Comparison of ENCODE assay signal across 14 cellular contexts in genomic region chr5:153974813-153975163, GRCh38.
DNase-seq lines count a peak whose midpoint lies in the region; ATAC-seq and TF ChIP-seq lines count a peak whose summit lies in the region.
"Had no signal": no experiment of that assay in that cellular context is flagged by ENCODE, and none has a peak within 500 bp of the region (broad histone marks: within the 10 kb centered on the region; RNA-seq: fewer than 3 reads in every experiment).

No MANE protein-coding gene starts in this region.

- H3K27me3 ChIP-seq in HCT116 (ENCODE audit: insufficient read depth, low read length) (0 out of 2 replicates have a peak, but pooled peaks cover 3% of the 10 kb centered on the region), MG63 (no peaks in the 10 kb centered on the region; the same call in 1 of the 2 replicates), mesenchymal stem cell (ENCODE audit: control insufficient read depth in 1 of 2, insufficient read depth in 1 of 2, low read length in 2 of 2) (peaks cover 14 to 27% of the 10 kb centered on the region in 2 experiments)
- H3K27me3 ChIP-seq: neutrophil, vagina had no signal

- intact Hi-C loops in HCT116 (cut with micrococcal nuclease): loop anchor here (1.0 to 5.0 kb wide), 6 partner anchors 98 to 666 kb away; no protein-coding TSS in a partner anchor

- H3K79me2 ChIP-seq in HCT116 (ENCODE audit: insufficient read depth, low read length): no peaks in the 10 kb centered on the region

- no peak overlapping the region for H2AK5ac ChIP-seq in mesenchymal stem cell (ENCODE audit: low read length, severe bottlenecking)

- CTCF ChIA-PET in HCT116 (lab: Charles Lee): interaction anchor here (0.5 to 4.5 kb wide), 13 partner anchors 10 to 1442 kb away, joined by 3 to 31 read pairs (median 4); partner anchors contain the start of gene GALNT10

- POLR2A ChIA-PET in HCT116 (lab: Charles Lee): no interaction called here

- DNase-seq in HCT116 (ENCODE audit: low read depth, low spot score) (no peak), MG63 (peak; percentile 24), mesenchymal stem cell (no peak), activated gamma-delta T cell (lab: John Stamatoyannopoulos, UW) (no peak), caudate nucleus (lab: John Stamatoyannopoulos, UW) (no peak), NCI-H1417 (lab: John Stamatoyannopoulos, UW) (no peak)
- DNase-seq: NCI-H187 treated with DMSO at 0.1 percent for 48 hours; SHP77 treated with DMSO at 0.1 percent for 48 hours; stimulated activated CD4-positive, alpha-beta T cell treated with anti-CD3 and anti-CD28 coated beads, Interleukin-4, amount 100 ng/mL, for 4 hours had no signal

- H2BK120ac ChIP-seq in mesenchymal stem cell (ENCODE audit: low read depth, low read length): no peak overlapping the region

- no peak overlapping the region for H4K8ac ChIP-seq in mesenchymal stem cell (ENCODE audit: low read length)

- ATAC-seq in GM18868 (IDR thresholded peaks at IDR 0.05; ENCODE audit: unreplicated experiment) (peak; percentile 15), HCT116 (peak; percentile 33), HG03025 (IDR thresholded peaks at IDR 0.05; ENCODE audit: low FRiP score, unreplicated experiment) (no peak)
- ATAC-seq: stimulated activated memory B cell treated with anti-CD40 and anti-IgM and Interleukin-4, amounts not matched to agents 10 μg/mL and 1 μg/mL and 100 μg/mL, for 72 hours had no signal

- H3K23ac ChIP-seq in mesenchymal stem cell (ENCODE audit: low read length in 2 of 2): peak overlapping the region in 1 of 2 experiments; percentile 57

- peak overlapping the region in 1 of 2 experiments; percentile 4 for H3K14ac ChIP-seq in mesenchymal stem cell (ENCODE audit: low read length in 2 of 2)

- H3K9ac ChIP-seq in HCT116 (ENCODE audit: low read length): no peak overlapping the region
- peak overlapping the region; percentile 42 for H3K9ac ChIP-seq in mesenchymal stem cell (ENCODE audit: low read length)

- H3K27ac ChIP-seq in HCT116 (ENCODE audit: low read depth, low read length) (no peak overlapping the region), mesenchymal stem cell (ENCODE audit: low read length, poor library complexity, severe bottlenecking) (no peak overlapping the region), caudate nucleus (ENCODE audit: low read depth, low read length) (no peak overlapping the region)
- H3K27ac ChIP-seq: neutrophil, vagina had no signal

- H3K4me1 ChIP-seq in HCT116 (ENCODE audit: control insufficient read depth in 1 of 2, insufficient read depth in 2 of 2, low read length in 2 of 2): no peaks in the 10 kb centered on the region
- no peaks in the 10 kb centered on the region for H3K4me1 ChIP-seq in mesenchymal stem cell (ENCODE audit: control insufficient read depth, insufficient read depth, low read depth, low read length)
- H3K4me1 ChIP-seq: vagina had no signal

- RAD21 ChIA-PET in HCT116 (lab: Charles Lee; ENCODE audit: low non-redundant PET in 1 of 2, low total read pairs in 2 of 2, uncharacterized antibody in 2 of 2, unreplicated experiment in 2 of 2): interaction anchor here (0.6 to 1.8 kb wide), 8 partner anchors 64 to 657 kb away, joined by 3 to 5 read pairs (median 4); partner anchors contain the start of genes FAM114A2 (in 1 of the 2) and MFAP3 (in 1 of the 2)

- H2AFZ ChIP-seq in HCT116 (ENCODE audit: low read depth, low read length, poor library complexity, severe bottlenecking) (no peak overlapping the region), mesenchymal stem cell (ENCODE audit: low read depth, low read length) (no peak overlapping the region)

- TF ChIP-seq POLR2A in HCT116 (IDR thresholded peaks at IDR 0.05; ENCODE audit: borderline replicate concordance, extremely low read depth, insufficient read depth, insufficient read length): no peak

- H3K9me2 ChIP-seq in HCT116 (ENCODE audit: insufficient read depth): no peaks in the 10 kb centered on the region

- H3K18ac ChIP-seq in mesenchymal stem cell (ENCODE audit: low read depth in 1 of 2, low read length in 2 of 2): no peak overlapping the region

- H2BK15ac ChIP-seq in mesenchymal stem cell (ENCODE audit: low read depth, poor library complexity, severe bottlenecking): no peak overlapping the region

- BruUV-seq in HCT116 (replicated peaks; lab: Mats Ljungman, UMichigan): no TSS peak

- TF ChIP-seq CTCF in HCT116 (IDR thresholded peaks at IDR 0.05 in 2 of 3, conservative IDR thresholded peaks at IDR 0.05 in 1 of 3; ENCODE audit: borderline replicate concordance in 1 of 3, insufficient read depth in 1 of 3, low read depth in 2 of 3, low read length in 2 of 3): no peak

- H3K36me3 ChIP-seq in HCT116 (ENCODE audit: control insufficient read depth in 1 of 2, insufficient read depth in 2 of 2, low read length in 2 of 2): no peaks in the 10 kb centered on the region
- no peaks in the 10 kb centered on the region for H3K36me3 ChIP-seq in MG63
- H3K36me3 ChIP-seq in mesenchymal stem cell (ENCODE audit: control insufficient read depth in 1 of 2, insufficient read depth in 2 of 2, low read depth in 1 of 2, low read length in 2 of 2): no peaks in the 10 kb centered on the region
- H3K36me3 ChIP-seq: neutrophil, vagina had no signal

- H4K91ac ChIP-seq in mesenchymal stem cell (ENCODE audit: low read length): no peak overlapping the region

- no peak overlapping the region for H3K4me2 ChIP-seq in HCT116 (ENCODE audit: low read length)
- H3K4me2 ChIP-seq in mesenchymal stem cell (ENCODE audit: low read length, poor library complexity, severe bottlenecking): no peak overlapping the region

- H4K20me1 ChIP-seq in HCT116 (ENCODE audit: insufficient read depth): no peaks in the 10 kb centered on the region

- TF ChIP-seq RAD21 in HCT116 (IDR thresholded peaks at IDR 0.05; ENCODE audit: low read depth): no peak

- H3K9me3 ChIP-seq in HCT116 (ENCODE audit: control insufficient read depth in 1 of 2, insufficient read depth in 1 of 2, low read depth in 1 of 2, low read length in 2 of 2) (no peaks in the 10 kb centered on the region), MG63 (no peaks in the 10 kb centered on the region; the same call in 1 of the 2 replicates), mesenchymal stem cell (ENCODE audit: control insufficient read depth, low read length) (no peaks in the 10 kb centered on the region)
- H3K9me3 ChIP-seq: neutrophil, vagina had no signal

- no peak overlapping the region for H2BK12ac ChIP-seq in mesenchymal stem cell (ENCODE audit: low read length in 2 of 2)

- no peak overlapping the region for H3K4ac ChIP-seq in mesenchymal stem cell (ENCODE audit: low read depth in 1 of 2, low read length in 2 of 2)

- no peak overlapping the region for H2BK5ac ChIP-seq in mesenchymal stem cell (ENCODE audit: low read depth, low read length, poor library complexity, severe bottlenecking)

- H3K4me3 ChIP-seq in HCT116 (replicated peaks in 1 of 2; ENCODE audit: low read depth in 1 of 2, low read length in 2 of 2) (no peak overlapping the region), MG63 (no peak overlapping the region), mesenchymal stem cell (ENCODE audit: insufficient read depth in 1 of 2, low read depth in 1 of 2, low read length in 2 of 2) (no peak overlapping the region)
- H3K4me3 ChIP-seq: vagina had no signal

- no peaks in the 10 kb centered on the region for H3K79me1 ChIP-seq in mesenchymal stem cell (replicated peaks; ENCODE audit: low read length, poor library complexity, severe bottlenecking)

TF ChIP-seq in HCT116, 20 proteins besides CTCF, POLR2A, EP300 and RAD21 (continues in another document):
- no peak for TF ChIP-seq POLR2AphosphoS5 (IDR thresholded peaks at IDR 0.05; ENCODE audit: low read depth, low read length)
- TF ChIP-seq ATF3 (IDR thresholded peaks at IDR 0.05): no peak
- TF ChIP-seq FOSL1 (IDR thresholded peaks at IDR 0.05; ENCODE audit: low read depth): no peak
- no peak for TF ChIP-seq EGR1 (IDR thresholded peaks at IDR 0.05; ENCODE audit: low read depth)
- no peak for TF ChIP-seq ZNF274 (IDR thresholded peaks at IDR 0.05; ENCODE audit: low read depth, low read length)
- TF ChIP-seq EZH2 (IDR thresholded peaks at IDR 0.05): no peak
- no peak for TF ChIP-seq SIN3A (IDR thresholded peaks at IDR 0.05; ENCODE audit: low read depth)
- no peak for TF ChIP-seq TCF7L2 (IDR thresholded peaks at IDR 0.05; ENCODE audit: borderline replicate concordance, extremely low read depth, insufficient read depth, insufficient read length)
- TF ChIP-seq CEBPB (IDR thresholded peaks at IDR 0.05; ENCODE audit: low read depth): no peak
- TF ChIP-seq JUND (IDR thresholded peaks at IDR 0.05): no peak
- no peak for TF ChIP-seq MAX (IDR thresholded peaks at IDR 0.05)
- TF ChIP-seq REST (IDR thresholded peaks at IDR 0.05; ENCODE audit: low read depth): no peak
